In genomic region chr1:228059536-228060457, GRCh38 we compare ENCODE assay signal across 8 cellular contexts. TPM values are rescaled to one million over a fixed set of nuclear protein-coding genes. Genes with fewer than 3 reads are reported as not detected.
DNase-seq lines count a peak whose midpoint lies in the region; ATAC-seq and TF ChIP-seq lines count a peak whose summit lies in the region.

No MANE protein-coding gene starts in this region.

- no peaks in the 10 kb centered on the region for H3K9me3 ChIP-seq in ovary

- TF ChIP-seq POLR2A in ovary (IDR thresholded peaks at IDR 0.05) = no peak

- intact Hi-C loops in ovary (cut with DNase I) = no loop called here

- no peak for TF ChIP-seq CTCF in ovary (IDR thresholded peaks at IDR 0.05)

- H3K27me3 ChIP-seq in ovary = peaks cover 5% of the 10 kb centered on the region

- peak; percentile 41 for DNase-seq in DMS79 treated with DMSO at 0.1 percent for 48 hours (lab: John Stamatoyannopoulos, UW)
- peak; percentile 79 to 80 for DNase-seq in NCI-H187 (lab: John Stamatoyannopoulos, UW)
- peak; percentile 36 to 40 for DNase-seq in activated CD8-positive, alpha-beta memory T cell treated with anti-CD3 and anti-CD28 coated beads for 1 hour (ENCODE audit: extremely low read depth in 1 of 2, low read depth in 1 of 2)
- peak in 1 of 5 donors; percentile 47 for DNase-seq in ovary
- DNase-seq in amygdala (lab: John Stamatoyannopoulos, UW) = no peak
- DNase-seq in cerebellar cortex (ENCODE audit: low spot score) = no peak

- WGBS in ovary, 3 donors = 2 to 5% (median 2%) methylated on average over 21 to 35 of the region's 35 CpGs

- no peak overlapping the region for H3K27ac ChIP-seq in ovary

- no peak for TF ChIP-seq EP300 in ovary (IDR thresholded peaks at IDR 0.05)

- no peaks in the 10 kb centered on the region for H3K4me1 ChIP-seq in ovary (ENCODE audit: insufficient read depth)

- peak overlapping the region; percentile 9 for H3K4me3 ChIP-seq in ovary

- no peaks in the 10 kb centered on the region for H3K36me3 ChIP-seq in ovary

- peak; percentile 84 for ATAC-seq in esophagus mucosa
- no peak for ATAC-seq in HG02884 (IDR thresholded peaks at IDR 0.05; ENCODE audit: unreplicated experiment)

RNA-seq across cellular contexts. Expression of gene ARF1, which starts 22.7 kb away (rescaled TPM):
- 273 TPM for total RNA-seq in esophagus mucosa
- 100 to 1,000 TPM; 209 to 345 (median 285) TPM for total RNA-seq in ovary
- 100 to 1,000 TPM; 179 to 307 TPM for polyA plus RNA-seq in ovary

RNA-seq across cellular contexts. Expression of gene C1orf35, which starts 43.3 kb away (rescaled TPM):
- total RNA-seq in esophagus mucosa = 13.9 TPM
- total RNA-seq in ovary = 10 to 100 TPM; 16.0 to 24.7 (median 21.0) TPM
- polyA plus RNA-seq in ovary = 10 to 100 TPM in 1 of 2 donors, 1 to 10 TPM in 1; 2.8 to 29.3 TPM

RNA-seq across cellular contexts. Expression of gene MRPL55, which starts 49.3 kb away (rescaled TPM):
- total RNA-seq in esophagus mucosa (29.0 TPM), ovary (10 to 100 TPM; 36.4 to 98.5 (median 43.3) TPM)
- polyA plus RNA-seq in ovary = 10 to 100 TPM; 14.6 to 87.5 TPM

RNA-seq across cellular contexts. Expression of gene WNT3A, which starts 53.0 kb away (rescaled TPM):
- total RNA-seq in esophagus mucosa (0.44 TPM), ovary (not detected)
- polyA plus RNA-seq in ovary = not detected

Comparison
In these comparisons a context has a peak if more than half of its experiments do, and no peak if none do; other contexts are left out.
1. DNase-seq: peak in DMS79 treated with DMSO at 0.1 percent for 48 hours (single experiment), NCI-H187 (2 of 2) and activated CD8-positive, alpha-beta memory T cell treated with anti-CD3 and anti-CD28 coated beads for 1 hour (2 of 2); none in amygdala (0 of 56) and cerebellar cortex (single experiment).